ENCODE assay signal across 11 cellular contexts in genomic region chr1:226128487-226129075, GRCh38. TPM values are rescaled to one million over a fixed set of nuclear protein-coding genes. Genes with fewer than 3 reads are reported as not detected.
DNase-seq lines count a peak whose midpoint lies in the region; ATAC-seq and TF ChIP-seq lines count a peak whose summit lies in the region.
"Had no signal": no experiment of that assay in that cellular context is flagged by ENCODE, and none has a peak within 500 bp of the region (broad histone marks: within the 10 kb centered on the region; RNA-seq: fewer than 3 reads in every experiment).

No MANE protein-coding gene starts in this region.

- H3K4me3 Mint-ChIP-seq in activated CD8-positive, alpha-beta memory T cell treated with anti-CD3 and anti-CD28 coated beads, Interleukin-2, amount 10 ng/mL, durations not matched to agents 7 days and 5 days, result no peak overlapping the region
- H3K4me3 Mint-ChIP-seq: activated naive CD4-positive, alpha-beta T cell treated with anti-CD3 and anti-CD28 coated beads for 36 hours had no signal

- no peaks in the 10 kb centered on the region for H3K9me3 Mint-ChIP-seq in activated CD8-positive, alpha-beta memory T cell treated with anti-CD3 and anti-CD28 coated beads, Interleukin-2, amount 10 ng/mL, durations not matched to agents 7 days and 5 days (ENCODE audit: low read depth)
- H3K9me3 Mint-ChIP-seq: activated naive CD4-positive, alpha-beta T cell treated with anti-CD3 and anti-CD28 coated beads for 36 hours had no signal

- no peaks in the 10 kb centered on the region for H3K36me3 ChIP-seq in thymus (ENCODE audit: control insufficient read depth, insufficient read depth)
- H3K36me3 ChIP-seq: heart left ventricle had no signal

- no peak overlapping the region for H3K4me3 ChIP-seq in thymus (ENCODE audit: low read length)
- H3K4me3 ChIP-seq: heart left ventricle had no signal

- peak overlapping the region; percentile 76 for H3K27ac Mint-ChIP-seq in activated CD8-positive, alpha-beta memory T cell treated with anti-CD3 and anti-CD28 coated beads, Interleukin-2, amount 10 ng/mL, durations not matched to agents 7 days and 5 days
- H3K27ac Mint-ChIP-seq: activated naive CD4-positive, alpha-beta T cell treated with anti-CD3 and anti-CD28 coated beads for 36 hours had no signal

- ATAC-seq in activated CD8-positive, alpha-beta memory T cell treated with anti-CD3 and anti-CD28 coated beads, Interleukin-2, amount 10 ng/mL, durations not matched to agents 7 days and 5 days, result no peak
- ATAC-seq in HG03045 (IDR thresholded peaks at IDR 0.05; ENCODE audit: unreplicated experiment) (no peak), GM19455 (IDR thresholded peaks at IDR 0.05; ENCODE audit: unreplicated experiment) (no peak)
- ATAC-seq: stimulated activated naive CD8-positive, alpha-beta T cell treated with anti-CD3 and anti-CD28 coated beads, Interleukin-15, Interleukin-2, amounts not matched to agents 100 U/mL and 50 U/mL, for 24 hours had no signal

- H3K4me1 Mint-ChIP-seq in activated CD8-positive, alpha-beta memory T cell treated with anti-CD3 and anti-CD28 coated beads, Interleukin-2, amount 10 ng/mL, durations not matched to agents 7 days and 5 days, result peaks cover 33% of the 10 kb centered on the region

- H3K9me3 ChIP-seq in thymus (ENCODE audit: control insufficient read depth), result no peaks in the 10 kb centered on the region
- H3K9me3 ChIP-seq: heart left ventricle had no signal

- H3K36me3 Mint-ChIP-seq in activated CD8-positive, alpha-beta memory T cell treated with anti-CD3 and anti-CD28 coated beads, Interleukin-2, amount 10 ng/mL, durations not matched to agents 7 days and 5 days, result no peaks in the 10 kb centered on the region

- H3K4me1 ChIP-seq in thymus (ENCODE audit: control insufficient read depth, insufficient read depth, low read length), result no peaks in the 10 kb centered on the region

- H3K27ac ChIP-seq in VCaP (peak overlapping the region; percentile 100), thymus (ENCODE audit: low read depth) (peak overlapping the region; percentile 10)

- no peak for TF ChIP-seq CTCF in VCaP (conservative IDR thresholded peaks at IDR 0.05)

- no peak for DNase-seq in activated CD8-positive, alpha-beta memory T cell treated with anti-CD3 and anti-CD28 coated beads, Interleukin-2, amount 10 ng/mL, durations not matched to agents 7 days and 5 days
- no peak for DNase-seq in activated CD8-positive, alpha-beta memory T cell treated with anti-CD3 and anti-CD28 coated beads for 24 hours
- DNase-seq in islet precursor cell, result peak; percentile 77
- DNase-seq in iPS-NIHi7 (ENCODE audit: extremely low spot score), result no peak
- DNase-seq: activated naive CD4-positive, alpha-beta T cell treated with anti-CD3 and anti-CD28 coated beads for 36 hours; stimulated activated naive CD8-positive, alpha-beta T cell treated with anti-CD3 and anti-CD28 coated beads, Interleukin-15, Interleukin-2, amounts not matched to agents 100 U/mL and 50 U/mL, for 24 hours had no signal

- no peaks in the 10 kb centered on the region for H3K27me3 ChIP-seq in thymus (ENCODE audit: control insufficient read depth, insufficient read depth)
- H3K27me3 ChIP-seq: heart left ventricle had no signal

- H3K27me3 Mint-ChIP-seq in activated CD8-positive, alpha-beta memory T cell treated with anti-CD3 and anti-CD28 coated beads, Interleukin-2, amount 10 ng/mL, durations not matched to agents 7 days and 5 days, result no peaks in the 10 kb centered on the region

- 98% methylated on average over 8 of the region's 8 CpGs for WGBS in thymus

- CTCF ChIA-PET in activated CD8-positive, alpha-beta memory T cell treated with anti-CD3 and anti-CD28 coated beads, Interleukin-2, amount 10 ng/mL, durations not matched to agents 7 days and 5 days (lab: Charles Lee), result interaction anchor here (1.0 to 1.9 kb wide), 5 partner anchors 18 to 204 kb away, joined by 4 to 19 read pairs (median 4); no protein-coding TSS in a partner anchor

RNA-seq across cellular contexts. Expression of gene ACBD3, which starts 58.0 kb away (rescaled TPM):
- 10 to 100 TPM; 19.4 to 20.0 TPM for total RNA-seq in activated CD8-positive, alpha-beta memory T cell treated with anti-CD3 and anti-CD28 coated beads, Interleukin-2, amount 10 ng/mL, durations not matched to agents 7 days and 5 days
- 17.9 TPM for polyA plus RNA-seq in thymus
